Comparison of ENCODE assay signal across 8 cellular contexts in genomic region chr2:62787381-62787780, GRCh38.
DNase-seq lines count a peak whose midpoint lies in the region; ATAC-seq, FAIRE-seq and TF ChIP-seq lines count a peak whose summit lies in the region.

No MANE protein-coding gene starts in this region.

- H3K9me3 ChIP-seq in AG04450 (ENCODE audit: control insufficient read depth, insufficient read depth, low read length) (peaks cover 7% of the 10 kb centered on the region), SK-N-SH (no peaks in the 10 kb centered on the region), upper lobe of right lung (no peaks in the 10 kb centered on the region), transverse colon (no peaks in the 10 kb centered on the region)

- H3K27ac ChIP-seq in AG04450 (ENCODE audit: low read depth, low read length) (no peak overlapping the region), SK-N-SH (ENCODE audit: low read depth in 2 of 2, low read length in 1 of 2) (no peak overlapping the region), upper lobe of right lung (no peak overlapping the region), transverse colon (no peak overlapping the region)

- in situ Hi-C loops in transverse colon (cut with MboI; ENCODE audit: low pct_ligation_motif_present in 1 of 4, low pct_unique_long_range_greater_than_20kb in 1 of 4, low sequenced_read_pairs in 3 of 4), result no loop called here

- peaks cover 9% of the 10 kb centered on the region for H3F3A ChIP-seq in SK-N-SH (replicated peaks; ENCODE audit: insufficient read depth)

- POLR2A ChIA-PET in AG04450 (lab: Yijun Ruan, JAX), result no interaction called here
- POLR2A ChIA-PET in SK-N-SH (lab: Yijun Ruan, JAX), result no interaction called here

- WGBS in SK-N-SH (ENCODE audit: low lambda C conversion rate), result 43% methylated on average over 2 of the region's 2 CpGs
- 27 to 100% methylated on average over 1 to 2 of the region's 2 CpGs for WGBS in transverse colon (ENCODE audit: low coverage in 1 of 2), 2 donors

- ATAC-seq in upper lobe of right lung, result peak; percentile 84

- TF ChIP-seq POLR2A in transverse colon (IDR thresholded peaks at IDR 0.05), result no peak

- no peak overlapping the region for H3K9ac ChIP-seq in SK-N-SH

- H2AFZ ChIP-seq in SK-N-SH (ENCODE audit: low read depth), result no peak overlapping the region

- peaks cover 4% of the 10 kb centered on the region; the same call in 1 of the 2 replicates for H4K20me1 ChIP-seq in SK-N-SH (ENCODE audit: insufficient read depth)

- H3K79me2 ChIP-seq in SK-N-SH (ENCODE audit: insufficient read depth), result peaks cover 16% of the 10 kb centered on the region

- TF ChIP-seq CTCF in AG04450 (IDR thresholded peaks at IDR 0.05; ENCODE audit: low read depth, low read length) (peak; percentile 38), LNCaP clone FGC (IDR thresholded peaks at IDR 0.05; ENCODE audit: control insufficient read depth, extremely low read depth, insufficient read depth) (peak; percentile 47), SK-N-SH (IDR thresholded peaks at IDR 0.05) (peak; percentile 52), upper lobe of right lung (IDR thresholded peaks at IDR 0.05) (peak; percentile 38), transverse colon (IDR thresholded peaks at IDR 0.05) (peak in 2 of 5 experiments; percentile 18)

- no peak for TF ChIP-seq EP300 in SK-N-SH (IDR thresholded peaks at IDR 0.05; ENCODE audit: borderline replicate concordance in 1 of 2, low read depth in 1 of 2, low read length in 1 of 2)
- TF ChIP-seq EP300 in transverse colon (IDR thresholded peaks at IDR 0.05; ENCODE audit: low read depth), result no peak

- H3K27me3 ChIP-seq in AG04450 (ENCODE audit: control insufficient read depth, insufficient read depth, low read length) (no peaks in the 10 kb centered on the region), SK-N-SH (ENCODE audit: insufficient read depth) (no peaks in the 10 kb centered on the region), upper lobe of right lung (no peaks in the 10 kb centered on the region), transverse colon (no peaks in the 10 kb centered on the region)

- no peaks in the 10 kb centered on the region for H3K36me3 ChIP-seq in SK-N-SH (replicated peaks in 1 of 2; ENCODE audit: control insufficient read depth in 1 of 2, insufficient read depth in 2 of 2, low read length in 1 of 2)
- H3K36me3 ChIP-seq in upper lobe of right lung, result no peaks in the 10 kb centered on the region
- H3K36me3 ChIP-seq in transverse colon, result no peaks in the 10 kb centered on the region

- DNase-seq in AG04450 (ENCODE audit: low read depth, low spot score) (no peak), GM18507 (ENCODE audit: extremely low spot score, insufficient read length, low read depth) (no peak), LNCaP clone FGC (ENCODE audit: low read depth) (no peak), SK-N-SH (peak; percentile 31), germinal center (ENCODE audit: low spot score) (peak; percentile 3), upper lobe of right lung (no peak), transverse colon (no peak)
- no peak for DNase-seq in effector CD4-positive, alpha-beta T cell

- H3K4me2 ChIP-seq in SK-N-SH, result no peak overlapping the region

- intact Hi-C loops in upper lobe of right lung (cut with DNase I), result no loop called here
- intact Hi-C loops in transverse colon (cut with DNase I; ENCODE audit: low total_unique reads), result no loop called here

- H3K4me1 ChIP-seq in SK-N-SH (ENCODE audit: control insufficient read depth in 1 of 2, insufficient read depth in 2 of 2, low read depth in 1 of 2, low read length in 1 of 2) (no peaks in the 10 kb centered on the region; a peak in 2 of 4 replicates), upper lobe of right lung (no peaks in the 10 kb centered on the region), transverse colon (peaks cover 4 to 30% (median 11%) of the 10 kb centered on the region in 4 donors)

- TF ChIP-seq RAD21 in SK-N-SH (IDR thresholded peaks at IDR 0.05; ENCODE audit: low read length), result peak; percentile 82

- CTCF ChIA-PET in AG04450 (lab: Charles Lee) (interaction anchor here (0.6 to 2.5 kb wide), 20 partner anchors 9 to 756 kb away, joined by 3 to 14 read pairs (median 4); no protein-coding TSS in a partner anchor), SK-N-SH (lab: Yijun Ruan, JAX) (interaction anchor here (0.6 to 3.6 kb wide), 27 partner anchors 9 to 800 kb away, joined by 3 to 34 read pairs (median 3); partner anchors contain the start of genes TMEM17 and WDPCP)

- H3K9me2 ChIP-seq in SK-N-SH, result no peaks in the 10 kb centered on the region

- FAIRE-seq in GM18507 (lab: Jason Lieb, UNC), result peak; percentile 60

- H3K4me3 ChIP-seq in AG04450 (ENCODE audit: low read depth, low read length) (no peak overlapping the region), LNCaP clone FGC (ENCODE audit: low read depth, low read length) (no peak overlapping the region), SK-N-SH (ENCODE audit: low read depth in 2 of 2, low read length in 1 of 2) (no peak overlapping the region), upper lobe of right lung (no peak overlapping the region), transverse colon (no peak overlapping the region)

TF ChIP-seq in SK-N-SH, 30 proteins besides CTCF, POLR2A, EP300 and RAD21:
- TF ChIP-seq SMC3 (IDR thresholded peaks at IDR 0.05; ENCODE audit: low read depth, low read length) (peak; percentile 54), TEAD4 (IDR thresholded peaks at IDR 0.05; ENCODE audit: borderline replicate concordance, insufficient read depth) (no peak)

Comparison
In these comparisons a context has a peak if more than half of its experiments do, and no peak if none do; other contexts are left out.
1. DNase-seq: peak in SK-N-SH (single experiment) and germinal center (single experiment); none in AG04450 (single experiment), GM18507 (single experiment), LNCaP clone FGC (single experiment), upper lobe of right lung (single experiment), transverse colon (single experiment) and effector CD4-positive, alpha-beta T cell (single experiment).